ENCODE assay signal across 24 cellular contexts in the genomic region with DNA sequence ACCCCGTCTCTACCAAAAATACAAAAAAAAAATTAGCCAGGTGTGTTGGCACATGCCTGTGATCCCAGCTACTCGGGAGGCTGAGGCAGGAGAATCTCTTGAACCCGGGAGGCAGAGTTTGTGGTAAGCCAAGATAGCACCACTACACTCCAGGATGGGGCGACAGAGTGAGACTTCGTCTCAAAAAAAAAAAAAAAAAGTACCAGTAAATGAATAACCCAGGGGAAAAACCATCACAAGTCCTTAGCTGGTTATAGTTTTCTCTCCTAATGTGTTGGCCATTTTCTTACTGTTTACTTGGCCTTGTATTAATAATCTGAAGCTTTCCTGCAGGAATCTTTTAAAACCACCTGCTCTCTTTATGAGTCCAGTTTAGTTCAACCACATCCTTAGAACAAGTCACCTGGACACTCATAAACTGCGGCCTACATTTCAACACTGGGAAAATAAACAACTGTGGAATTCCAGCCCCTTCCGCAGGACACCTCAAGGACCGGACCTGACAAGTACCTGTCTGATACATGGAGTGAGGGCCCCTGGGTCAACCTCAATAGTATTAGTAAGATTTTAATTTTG.
"Had no signal": no experiment of that assay in that cellular context is flagged by ENCODE, and none has a peak within 500 bp of the region (broad histone marks: within the 10 kb centered on the region; RNA-seq: fewer than 3 reads in every experiment).

No MANE protein-coding gene starts in this region.

- H3K36me3 ChIP-seq: breast epithelium had no signal

- H3K27ac Mint-ChIP-seq: activated B cell treated with CpG ODN at 0.5 μM for 24 hours; activated CD4-positive, alpha-beta T cell treated with anti-CD3 and anti-CD28 coated beads for 36 hours; activated naive CD4-positive, alpha-beta T cell treated with anti-CD3 and anti-CD28 coated beads for 36 hours; activated naive CD8-positive, alpha-beta T cell treated with anti-CD3 and anti-CD28 coated beads, Interleukin-2, amount 10 ng/mL, durations not matched to agents 7 days and 5 days; activated T-cell treated with anti-CD3 and anti-CD28 coated beads, Interleukin-2, amount 50 U/mL, for 24 hours; stimulated activated naive CD8-positive, alpha-beta T cell treated with anti-CD3 and anti-CD28 coated beads, Interleukin-15, Interleukin-2, amounts not matched to agents 100 ng/mL and 50 ng/mL, for 24 hours; T-helper 1 cell treated with Interleukin-12 subunit alpha and Interleukin-12 subunit beta and Interleukin-4 antibody, amounts not matched to agents 30 μg/mL and 1 μg/mL, for 36 hours had no signal

- H3K36me3 Mint-ChIP-seq: activated naive CD8-positive, alpha-beta T cell treated with anti-CD3 and anti-CD28 coated beads, Interleukin-2, amount 10 ng/mL, durations not matched to agents 7 days and 5 days had no signal

- H3K9me3 ChIP-seq: breast epithelium, thyroid gland had no signal

- H3K4me3 Mint-ChIP-seq: activated B cell treated with CpG ODN at 0.5 μM for 24 hours; activated CD4-positive, alpha-beta T cell treated with anti-CD3 and anti-CD28 coated beads for 36 hours; activated naive CD4-positive, alpha-beta T cell treated with anti-CD3 and anti-CD28 coated beads for 36 hours; activated naive CD8-positive, alpha-beta T cell treated with anti-CD3 and anti-CD28 coated beads, Interleukin-2, amount 10 ng/mL, durations not matched to agents 7 days and 5 days; activated T-cell treated with anti-CD3 and anti-CD28 coated beads, Interleukin-2, amount 50 U/mL, for 24 hours; central memory CD8-positive, alpha-beta T cell; neural crest cell; stimulated activated naive CD8-positive, alpha-beta T cell treated with anti-CD3 and anti-CD28 coated beads, Interleukin-15, Interleukin-2, amounts not matched to agents 100 ng/mL and 50 ng/mL, for 24 hours; T-helper 1 cell treated with Interleukin-12 subunit alpha and Interleukin-12 subunit beta and Interleukin-4 antibody, amounts not matched to agents 30 μg/mL and 1 μg/mL, for 36 hours had no signal

- ATAC-seq: activated CD4-positive, alpha-beta T cell treated with anti-CD3 and anti-CD28 coated beads for 36 hours; foreskin keratinocyte; left ventricle myocardium superior had no signal

- DNase-seq: activated B cell treated with CpG ODN at 0.5 μM for 24 hours; activated CD4-positive, alpha-beta T cell treated with anti-CD3 and anti-CD28 coated beads for 36 hours; activated CD4-positive, alpha-beta T cell treated with anti-CD3 and anti-CD28 coated beads, Interleukin-2, amount 50 U/mL, for 4 hours; activated CD8-positive, alpha-beta memory T cell treated with anti-CD3 and anti-CD28 coated beads for 24 hours; activated CD8-positive, alpha-beta memory T cell treated with anti-CD3 and anti-CD28 coated beads, Interleukin-2, amount 50 U/mL, for 4 hours; activated naive CD4-positive, alpha-beta T cell treated with anti-CD3 and anti-CD28 coated beads for 36 hours; activated naive CD8-positive, alpha-beta T cell treated with anti-CD3 and anti-CD28 coated beads, Interleukin-2, amount 10 ng/mL, durations not matched to agents 7 days and 5 days; activated T-cell treated with anti-CD3 and anti-CD28 coated beads, Interleukin-2, amount 50 U/mL, for 24 hours; amniotic stem cell; effector memory CD4-positive, alpha-beta T cell; left ventricle myocardium superior; mesenchymal stem cell; occipital lobe; stimulated activated CD4-positive, alpha-beta T cell treated with anti-CD3 and anti-CD28 coated beads, Interleukin-12 subunit alpha, Interleukin-12 subunit beta, amount 100 ng/mL, for 4 hours; stimulated activated CD4-positive, alpha-beta T cell treated with anti-CD3 and anti-CD28 coated beads, Interleukin-4, amount 100 ng/mL, for 4 hours; substantia nigra; T1000; thyroid gland had no signal

- H3K27ac ChIP-seq: breast epithelium, foreskin keratinocyte, thyroid gland had no signal

- H3K4me1 ChIP-seq: breast epithelium, thyroid gland had no signal

- H3K9me3 Mint-ChIP-seq: activated B cell treated with CpG ODN at 0.5 μM for 24 hours; activated naive CD4-positive, alpha-beta T cell treated with anti-CD3 and anti-CD28 coated beads for 36 hours; activated naive CD8-positive, alpha-beta T cell treated with anti-CD3 and anti-CD28 coated beads, Interleukin-2, amount 10 ng/mL, durations not matched to agents 7 days and 5 days; activated T-cell treated with anti-CD3 and anti-CD28 coated beads, Interleukin-2, amount 50 U/mL, for 24 hours; central memory CD8-positive, alpha-beta T cell; neural crest cell; stimulated activated naive CD8-positive, alpha-beta T cell treated with anti-CD3 and anti-CD28 coated beads, Interleukin-15, Interleukin-2, amounts not matched to agents 100 ng/mL and 50 ng/mL, for 24 hours; T-helper 1 cell treated with Interleukin-12 subunit alpha and Interleukin-12 subunit beta and Interleukin-4 antibody, amounts not matched to agents 30 μg/mL and 1 μg/mL, for 36 hours had no signal

- H3K27me3 Mint-ChIP-seq: central memory CD8-positive, alpha-beta T cell had no signal

- H3K4me3 ChIP-seq: breast epithelium, thyroid gland had no signal

- H3K27me3 ChIP-seq: breast epithelium, foreskin keratinocyte, thyroid gland had no signal
